ENCODE assay signal across 1 cellular context in genomic region chr20:35556871-35557270, GRCh38.
TF ChIP-seq lines count a peak whose summit lies in the region.

No MANE protein-coding gene starts in this region.

TF ChIP-seq in endothelial cell of umbilical vein, 7 proteins besides CTCF, POLR2A, EP300 and RAD21:
- TF ChIP-seq FOS (IDR thresholded peaks at IDR 0.05; ENCODE audit: borderline replicate concordance, insufficient read depth, low read length) = no peak
- TF ChIP-seq GATA2 (IDR thresholded peaks at IDR 0.05; ENCODE audit: insufficient read depth, insufficient read length, low read depth, low read length) = no peak
- no peak for TF ChIP-seq MYC (IDR thresholded peaks at IDR 0.05; ENCODE audit: low read depth, low read length)
- no peak for TF ChIP-seq POLR2AphosphoS5 (IDR thresholded peaks at IDR 0.05; ENCODE audit: insufficient read depth, low read depth, low read length)
- TF ChIP-seq JUN (IDR thresholded peaks at IDR 0.05; ENCODE audit: borderline replicate concordance, insufficient read depth, insufficient read length, low read depth) = no peak
- TF ChIP-seq MAX (IDR thresholded peaks at IDR 0.05; ENCODE audit: insufficient read depth, insufficient read length) = no peak
- TF ChIP-seq EZH2 (IDR thresholded peaks at IDR 0.05; ENCODE audit: borderline replicate concordance, low read depth, low read length, severe bottlenecking) = no peak
